13 cellular contexts compared by ENCODE assay signal in the genomic region with DNA sequence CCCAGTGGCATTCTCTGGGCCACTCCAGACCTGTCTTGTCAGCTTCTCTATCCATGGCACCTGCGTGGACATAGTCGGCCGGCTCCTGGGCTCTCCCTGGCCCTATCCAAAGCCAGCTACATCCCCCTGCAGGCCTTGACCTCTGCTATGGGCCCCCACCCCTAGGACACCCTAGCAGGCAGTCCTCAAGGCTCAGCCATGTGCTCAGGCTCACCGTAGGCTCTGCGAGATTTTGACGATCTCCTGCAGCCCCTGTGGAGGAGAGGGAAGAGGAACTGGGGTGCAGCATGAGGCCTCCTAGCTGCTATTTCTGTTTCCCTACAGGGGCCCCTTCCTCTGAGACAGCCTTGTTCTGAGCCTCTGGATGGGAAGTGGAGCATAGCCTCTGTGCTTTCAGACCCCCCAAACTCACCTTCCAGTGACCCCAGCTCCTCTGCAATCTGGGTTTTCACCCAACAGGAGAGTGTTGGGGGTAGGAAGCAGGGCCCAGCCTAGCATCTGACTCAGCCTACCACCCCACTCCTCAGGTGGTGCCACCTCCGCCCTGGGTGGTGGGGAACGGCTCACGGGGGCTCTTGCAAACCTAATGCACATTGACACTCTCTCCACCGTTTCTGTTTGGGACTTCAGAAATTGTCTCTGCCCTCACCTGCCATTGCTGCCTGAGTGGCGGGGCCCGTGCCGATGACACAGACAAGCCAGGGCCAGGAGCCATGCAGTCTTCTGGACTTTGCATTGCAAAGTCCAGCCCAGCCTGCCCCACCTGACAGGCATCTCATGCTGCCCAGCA. TPM values are rescaled to one million over a fixed set of nuclear protein-coding genes. Genes with fewer than 3 reads are reported as not detected.
A peak's percentile ranks its signal among the peaks of the same experiment; 100 is the strongest.
DNase-seq lines count a peak whose midpoint lies in the region; ATAC-seq and TF ChIP-seq lines count a peak whose summit lies in the region.
"Had no signal": no experiment of that assay in that cellular context is flagged by ENCODE, and none has a peak within 500 bp of the region (broad histone marks: within the 10 kb centered on the region; RNA-seq: fewer than 3 reads in every experiment).

No MANE protein-coding gene starts in this region.

- no peak overlapping the region for H3T11ph ChIP-seq in H9 (ENCODE audit: low read length)

- H3K9me3 Mint-ChIP-seq in H9: no peaks in the 10 kb centered on the region

- DNase-seq in H9 (no peak), SIG-M5 (lab: John Stamatoyannopoulos, UW) (peak; percentile 81), heart left ventricle (no peak), sciatic nerve (ENCODE audit: low spot score) (no peak), ureter (ENCODE audit: low spot score) (no peak), NCI-H1092 (lab: John Stamatoyannopoulos, UW) (no peak)
- DNase-seq in activated CD4-positive, alpha-beta T cell treated with anti-CD3 and anti-CD28 coated beads, Interleukin-2, amount 50 U/mL, for 1 hour: no peak
- DNase-seq: NCI-H146; NCI-H69; stimulated activated CD4-positive, alpha-beta T cell treated with anti-CD3 and anti-CD28 coated beads, Interleukin-2, amount 100 ng/mL, for 48 hours; stimulated activated naive CD8-positive, alpha-beta T cell treated with anti-CD3 and anti-CD28 coated beads, Interleukin-15, Interleukin-2, amounts not matched to agents 100 U/mL and 50 U/mL, for 24 hours had no signal

- no peaks in the 10 kb centered on the region for H3K79me2 ChIP-seq in H9 (ENCODE audit: insufficient read depth, low read length)

- peaks cover 27 to 36% of the 10 kb centered on the region in 2 experiments for H3K4me1 Mint-ChIP-seq in H9

- no peak overlapping the region for H2BK12ac ChIP-seq in H9 (ENCODE audit: insufficient read length, low read depth, low read length)

- H2BK5ac ChIP-seq in H9 (ENCODE audit: insufficient read length, low read length): no peak overlapping the region

- no peak overlapping the region for H4K8ac ChIP-seq in H9 (replicated peaks; ENCODE audit: insufficient read length, low read depth, low read length)

- H3K27me3 ChIP-seq in H9 (ENCODE audit: insufficient read depth, low read length) (no peaks in the 10 kb centered on the region), heart left ventricle (no peaks in the 10 kb centered on the region)

- no peak overlapping the region for H3K4me2 ChIP-seq in H9 (ENCODE audit: insufficient read depth, insufficient read length, low read length)

- H3K18ac ChIP-seq in H9 (ENCODE audit: insufficient read length, low read depth, low read length): no peak overlapping the region

- H3K36me3 Mint-ChIP-seq in H9 (ENCODE audit: insufficient read depth in 1 of 3, low read depth in 3 of 3): 0 out of 7 replicates have a peak, but pooled peaks cover 0 to 2% (median 0%) of the 10 kb centered on the region in 3 experiments

- no peak overlapping the region for H2AK5ac ChIP-seq in H9 (ENCODE audit: insufficient read length, low read length)

- H4K5ac ChIP-seq in H9 (ENCODE audit: insufficient read length, low read depth, low read length): no peak overlapping the region

- no peak overlapping the region for H2BK20ac ChIP-seq in H9 (ENCODE audit: low read depth, low read length, poor library complexity, severe bottlenecking)

- H3K9ac ChIP-seq in H9 (ENCODE audit: extremely low read depth, insufficient read length, low read length): no peak overlapping the region

- H3K27ac Mint-ChIP-seq in H9: peak overlapping the region in 2 of 3 experiments; percentile 57 to 66; a peak in 2 of 7 replicates

- H4K91ac ChIP-seq in H9 (ENCODE audit: insufficient read length, low read depth, low read length): no peak overlapping the region

- H3K23me2 ChIP-seq in H9 (ENCODE audit: insufficient read length, low read depth, low read length, poor library complexity, severe bottlenecking): no peaks in the 10 kb centered on the region

- TF ChIP-seq POLR2A in heart left ventricle (IDR thresholded peaks at IDR 0.05): no peak

- H3K4me1 ChIP-seq in H9 (ENCODE audit: insufficient read depth, low read length) (peaks cover 3% of the 10 kb centered on the region; the same call in 1 of the 2 replicates), heart left ventricle (peaks cover 0 to 73% (median 28%) of the 10 kb centered on the region in 12 donors)

- peaks cover 2% of the 10 kb centered on the region for H3K27me3 Mint-ChIP-seq in H9 (ENCODE audit: low read depth)

- H2AFZ ChIP-seq in H9 (ENCODE audit: low read length): no peak overlapping the region

- H4K20me1 ChIP-seq in H9 (ENCODE audit: control insufficient read depth, insufficient read depth, insufficient read length): no peaks in the 10 kb centered on the region

- H3K9me3 ChIP-seq in H9 (ENCODE audit: control insufficient read depth, low read depth, low read length) (no peaks in the 10 kb centered on the region), heart left ventricle (no peaks in the 10 kb centered on the region)

- H3K4ac ChIP-seq in H9 (ENCODE audit: low read depth, low read length): no peak overlapping the region

- no peak overlapping the region for H3K4me3 ChIP-seq in heart left ventricle

- no peak overlapping the region for H2BK15ac ChIP-seq in H9 (ENCODE audit: low read depth, low read length)

- H2BK120ac ChIP-seq in H9 (ENCODE audit: low read depth, low read length, poor library complexity, severe bottlenecking): no peak overlapping the region

- H3K27ac ChIP-seq in H9 (ENCODE audit: insufficient read length, low read depth, low read length): no peak overlapping the region
- peak overlapping the region in 7 of 12 donors; percentile 6 to 89 (median 46) for H3K27ac ChIP-seq in heart left ventricle

- no peak overlapping the region for H3K14ac ChIP-seq in H9 (ENCODE audit: insufficient read depth, low read length)

- H3K23ac ChIP-seq in H9 (ENCODE audit: insufficient read length, low read depth, low read length): no peak overlapping the region

- TF ChIP-seq CTCF in H9 (conservative IDR thresholded peaks at IDR 0.05) (no peak), heart left ventricle (IDR thresholded peaks at IDR 0.05) (no peak)

- intact Hi-C loops in heart left ventricle (cut with DNase I) (no loop called here), sciatic nerve (cut with DNase I) (no loop called here)

- no CpG with 5 or more reads among the region's 13 CpGs for WGBS in H9 (ENCODE audit: extremely low coverage, insufficient read length, low lambda C conversion rate)
- WGBS in heart left ventricle, 4 donors: 62 to 71% (median 67%) methylated on average over 12 to 13 of the region's 13 CpGs

- H3K4me3 Mint-ChIP-seq in H9: no peak overlapping the region

- H3K36me3 ChIP-seq in heart left ventricle: peaks cover 0 to 8% (median 0%) of the 10 kb centered on the region in 9 donors

- H3K56ac ChIP-seq in H9 (ENCODE audit: insufficient read length, low read depth, low read length): no peak overlapping the region

- H3K79me1 ChIP-seq in H9 (ENCODE audit: insufficient read depth, low read depth, low read length, poor library complexity, severe bottlenecking): no peaks in the 10 kb centered on the region

- peak in 1 of 4 donors; percentile 11 for ATAC-seq in heart left ventricle
- ATAC-seq in sciatic nerve: peak; percentile 38
- ATAC-seq in HG03045 (IDR thresholded peaks at IDR 0.05; ENCODE audit: unreplicated experiment): no peak
- ATAC-seq: stimulated activated naive CD8-positive, alpha-beta T cell treated with anti-CD3 and anti-CD28 coated beads, Interleukin-15, Interleukin-2, amounts not matched to agents 100 U/mL and 50 U/mL, for 24 hours had no signal

RNA-seq across cellular contexts. Expression of a gene that starts 36.7 kb away (rescaled TPM):
- total RNA-seq in H9 (2021) (3.3 and 3.6 TPM in 2 replicates), heart left ventricle (10 to 100 TPM; 26.0 to 66.0 (median 37.7) TPM), sciatic nerve (4.3 TPM), ureter (5.7 TPM)
- polyA plus RNA-seq in heart left ventricle: 10 to 100 TPM; 27.8 to 34.6 TPM
- total RNA-seq: lung microvascular endothelial cell had no signal
